13 cellular contexts compared by ENCODE assay signal in the genomic region with DNA sequence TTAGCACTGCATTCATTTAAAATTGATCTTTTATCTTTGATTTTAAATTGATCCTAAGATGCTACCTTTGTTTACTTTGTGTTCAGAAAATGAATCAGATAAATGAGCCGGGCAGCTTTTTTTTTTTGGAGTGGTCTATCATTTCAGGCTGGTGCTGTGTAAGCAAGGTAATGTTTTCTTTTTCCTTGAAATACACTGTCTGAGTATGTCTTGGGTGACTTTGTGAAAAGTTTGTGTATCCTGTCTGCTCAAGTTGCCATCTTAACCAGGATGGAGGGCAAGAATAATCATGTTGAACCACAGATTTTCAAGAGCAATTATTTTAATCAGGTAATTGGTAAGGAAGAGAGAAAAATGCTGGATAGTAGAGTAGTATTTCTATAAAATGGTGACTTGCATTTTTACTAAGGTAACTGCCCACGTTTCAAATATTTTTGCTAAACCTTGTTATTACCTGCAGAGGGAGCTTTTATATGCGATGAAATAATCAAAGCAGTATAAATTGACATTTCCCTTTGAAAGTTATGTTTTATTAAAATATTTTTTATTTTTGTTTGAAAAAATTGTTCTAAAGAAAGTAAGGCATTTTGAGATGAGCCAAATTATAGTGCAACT. TPM values are rescaled to one million over a fixed set of nuclear protein-coding genes. Genes with fewer than 3 reads are reported as not detected.
A peak's percentile ranks its signal among the peaks of the same experiment; 100 is the strongest.
DNase-seq lines count a peak whose midpoint lies in the region; ATAC-seq, FAIRE-seq and TF ChIP-seq lines count a peak whose summit lies in the region.
"Had no signal": no experiment of that assay in that cellular context is flagged by ENCODE, and none has a peak within 500 bp of the region (broad histone marks: within the 10 kb centered on the region; RNA-seq: fewer than 3 reads in every experiment).

No MANE protein-coding gene starts in this region.

- H3K9me3 Mint-ChIP-seq in immature natural killer cell, result peaks cover 0 to 8% (median 2%) of the 10 kb centered on the region in 6 donors
- H3K9me3 Mint-ChIP-seq: activated naive CD4-positive, alpha-beta T cell treated with anti-CD3 and anti-CD28 coated beads for 36 hours had no signal

- SMC1A ChIA-PET in GM12878 (lab: Charles Lee; ENCODE audit: uncharacterized antibody, unreplicated experiment), result interaction anchor here (0.7 to 2.1 kb wide), 6 partner anchors 12 to 793 kb away, joined by 3 to 8 read pairs (median 4); no protein-coding TSS in a partner anchor

- ATAC-seq in GM12878 (peak; percentile 48; the same call in 1 of the 3 replicates), left lung (peak; percentile 41)

- peaks cover 0 to 3% (median 0%) of the 10 kb centered on the region in 3 donors for H3K36me3 Mint-ChIP-seq in immature natural killer cell

- RAD21 ChIA-PET in GM12878 (lab: Charles Lee; ENCODE audit: unreplicated experiment), result interaction anchor here (2.1 kb wide), 1 partner anchor 261 kb away, joined by 8 read pairs; no protein-coding TSS in a partner anchor

- H3K9ac ChIP-seq in GM12878 (ENCODE audit: control insufficient read depth, insufficient read depth, low read length), result no peak overlapping the region

- no peak overlapping the region for H3K4me3 Mint-ChIP-seq in immature natural killer cell
- H3K4me3 Mint-ChIP-seq: activated naive CD4-positive, alpha-beta T cell treated with anti-CD3 and anti-CD28 coated beads for 36 hours had no signal

- intact Hi-C loops in GM12878 (cut with micrococcal nuclease; ENCODE audit: unreplicated experiment) (no loop called here), left lung (cut with DNase I) (no loop called here)

- H2AFZ ChIP-seq in GM12878 (ENCODE audit: control insufficient read depth, low read depth, low read length), result no peak overlapping the region

- H3K79me2 ChIP-seq in GM12878 (ENCODE audit: control insufficient read depth, insufficient read depth, low read length), result no peaks in the 10 kb centered on the region

- no peak overlapping the region for H3K27ac Mint-ChIP-seq in immature natural killer cell
- H3K27ac Mint-ChIP-seq: activated naive CD4-positive, alpha-beta T cell treated with anti-CD3 and anti-CD28 coated beads for 36 hours had no signal

- TF ChIP-seq POLR2A in GM12878 (IDR thresholded peaks at IDR 0.05; ENCODE audit: low read depth, low read length), result no peak

- peaks cover 0 to 1% (median 0%) of the 10 kb centered on the region in 3 donors for H3K27me3 Mint-ChIP-seq in immature natural killer cell (ENCODE audit: low read depth in 3 of 3)

- no peak overlapping the region for H3K4me2 ChIP-seq in GM12878 (ENCODE audit: control insufficient read depth, insufficient read depth)

- CTCF ChIA-PET in HEK293 (lab: Yijun Ruan, JAX) (interaction anchor here (0.6 to 1.3 kb wide), 4 partner anchors 36 to 263 kb away, joined by 3 to 4 read pairs (median 3); no protein-coding TSS in a partner anchor), GM12878 (lab: Yijun Ruan, JAX) (interaction anchor here (0.6 to 2.2 kb wide), 9 partner anchors 19 to 943 kb away, joined by 3 to 9 read pairs (median 3); no protein-coding TSS in a partner anchor)

- no peak overlapping the region for H3K4me3 ChIP-seq in AG09309 (ENCODE audit: control insufficient read depth, low read depth, low read length)
- no peak overlapping the region for H3K4me3 ChIP-seq in HEK293 (ENCODE audit: low read depth, low read length)
- H3K4me3 ChIP-seq in GM12878, result no peak overlapping the region
- no peak overlapping the region for H3K4me3 ChIP-seq in left lung
- H3K4me3 ChIP-seq in H7 (ENCODE audit: insufficient read depth, low read depth, low read length), result no peak overlapping the region
- H3K4me3 ChIP-seq: SK-N-MC had no signal

- H3K27ac ChIP-seq in HEK293 (ENCODE audit: extremely low read depth, low read depth, low read length) (peak overlapping the region; percentile 17; the same call in 1 of the 2 replicates), GM12878 (ENCODE audit: control insufficient read depth, insufficient read depth) (no peak overlapping the region), left lung (no peak overlapping the region)
- H3K27ac ChIP-seq: SK-N-MC had no signal

- in situ Hi-C loops in GM12878 (cut with MboI), result no loop called here

- no peak for TF ChIP-seq RAD21 in GM12878 (IDR thresholded peaks at IDR 0.05; ENCODE audit: insufficient read depth, low read depth, low read length)

- 12% methylated on average over 3 of the region's 3 CpGs for WGBS in GM12878 (ENCODE audit: insufficient coverage, insufficient replicate concordance, low lambda C conversion rate, missing lambda C conversion rate)

- TF ChIP-seq EP300 in GM12878 (IDR thresholded peaks at IDR 0.05; ENCODE audit: borderline replicate concordance in 1 of 2, control insufficient read depth in 1 of 2, low read depth in 2 of 2, low read length in 2 of 2), result no peak

- POLR2A ChIA-PET in HEK293 (lab: Yijun Ruan, JAX) (interaction anchor here (2.7 kb wide), 1 partner anchor 10 kb away, joined by 7 read pairs; no protein-coding TSS in a partner anchor), GM12878 (lab: Charles Lee) (no interaction called here)

- no peaks in the 10 kb centered on the region for H4K20me1 ChIP-seq in GM12878 (ENCODE audit: control insufficient read depth, insufficient read depth)

- BruUV-seq in GM12878 (replicated peaks; lab: Mats Ljungman, UMichigan), result no TSS peak

- no peak for FAIRE-seq in GM12878 (lab: Jason Lieb, UNC)

- TF ChIP-seq CTCF in AG09309 (IDR thresholded peaks at IDR 0.05; ENCODE audit: control insufficient read depth, insufficient read depth, low read depth, low read length, missing control alignments), result peak; percentile 11
- no peak for TF ChIP-seq CTCF in HEK293 (tag by site-specific recombination; IDR thresholded peaks at IDR 0.05)
- TF ChIP-seq CTCF in GM12878 (IDR thresholded peaks at IDR 0.05 in 2 of 3, conservative IDR thresholded peaks at IDR 0.05 in 1 of 3; ENCODE audit: control insufficient read depth in 2 of 3, extremely low read depth in 1 of 3, insufficient read depth in 1 of 3, low read depth in 3 of 3, low read length in 3 of 3), result peak in 1 of 3 experiments; percentile 30; a peak in 1 of 6 replicates
- peak in 1 of 2 donors; percentile 26 for TF ChIP-seq CTCF in left lung (IDR thresholded peaks at IDR 0.05)

- H3K4me1 ChIP-seq in HEK293 (ENCODE audit: control insufficient read depth, insufficient read depth, low read length) (peaks cover 35% of the 10 kb centered on the region), GM12878 (ENCODE audit: control insufficient read depth, insufficient read depth, low read length) (no peaks in the 10 kb centered on the region), left lung (peaks cover 3 to 8% of the 10 kb centered on the region in 2 donors)

- no peaks in the 10 kb centered on the region for H3K27me3 ChIP-seq in GM12878 (replicated peaks in 1 of 2; ENCODE audit: control insufficient read depth in 2 of 2, insufficient read depth in 2 of 2, low read length in 1 of 2)
- peaks cover 0 to 23% of the 10 kb centered on the region in 2 donors for H3K27me3 ChIP-seq in left lung
- H3K27me3 ChIP-seq in H7 (ENCODE audit: control insufficient read depth, insufficient read depth, low read length), result no peaks in the 10 kb centered on the region

- H3K9me3 ChIP-seq in HEK293 (ENCODE audit: control insufficient read depth, insufficient read depth, low read depth, low read length), result no peaks in the 10 kb centered on the region
- H3K9me3 ChIP-seq in GM12878 (replicated peaks; ENCODE audit: control insufficient read depth, insufficient read depth, low read length), result no peaks in the 10 kb centered on the region
- no peaks in the 10 kb centered on the region for H3K9me3 ChIP-seq in left lung

- H3K36me3 ChIP-seq in HEK293 (ENCODE audit: control insufficient read depth in 2 of 2, insufficient read depth in 1 of 2, low read length in 2 of 2) (no peaks in the 10 kb centered on the region), GM12878 (ENCODE audit: control insufficient read depth in 2 of 2, insufficient read depth in 2 of 2, low read length in 1 of 2) (no peaks in the 10 kb centered on the region), left lung (no peaks in the 10 kb centered on the region), H7 (replicated peaks; ENCODE audit: control insufficient read depth, insufficient read depth, low read length) (no peaks in the 10 kb centered on the region)

- no peaks in the 10 kb centered on the region for H3K4me1 Mint-ChIP-seq in immature natural killer cell

- no peak for DNase-seq in AG09309 (ENCODE audit: low read depth)
- no peak for DNase-seq in GM12878 (ENCODE audit: low read depth, low spot score)
- DNase-seq in left lung, result no peak
- DNase-seq in H7, result no peak
- no peak for DNase-seq in immature natural killer cell
- no peak for DNase-seq in hypothalamus (lab: John Stamatoyannopoulos, UW)
- no peak for DNase-seq in germinal center (ENCODE audit: low spot score)
- DNase-seq: activated CD4-positive, alpha-beta T cell treated with anti-CD3 and anti-CD28 coated beads, Interleukin-2, amount 50 U/mL, for 1 hour; activated naive CD4-positive, alpha-beta T cell treated with anti-CD3 and anti-CD28 coated beads for 36 hours; NCI-H2081 treated with DMSO at 0.1 percent for 48 hours; stimulated activated CD4-positive, alpha-beta T cell treated with anti-CD3 and anti-CD28 coated beads, Interleukin-4, amount 100 ng/mL, for 1 hour had no signal

TF ChIP-seq in HEK293, 187 proteins besides CTCF, POLR2A, EP300 and RAD21 (continues in another document):
- no peak for TF ChIP-seq ZNF133 (tag by site-specific recombination; IDR thresholded peaks at IDR 0.05)

TF ChIP-seq in GM12878, 131 proteins besides CTCF, POLR2A, EP300 and RAD21 (continues in another document):
- TF ChIP-seq HDAC2 (IDR thresholded peaks at IDR 0.05) (no peak), SUPT20H (IDR thresholded peaks at IDR 0.05; ENCODE audit: borderline replicate concordance, control insufficient read depth, low read depth, low read length) (no peak)

RNA-seq across cellular contexts. Expression of gene ADGRL2, which starts 11.1 kb away (rescaled TPM):
- total RNA-seq in GM12878 (2013; cell fraction: nucleolus; rRNA removed), result 4.3 and 5.3 TPM in 2 replicates
- total RNA-seq in GM12878 (2014; rRNA removed), result 0.17 and 0.82 TPM in 2 replicates
- total RNA-seq in GM12878 (2014; rRNA removed; fragmentation: Illumina TruSeq; extraction: Trizol), result 0.22 and 0.46 TPM in 2 replicates
- total RNA-seq in GM12878 (2021), result 0.43 and 0.51 TPM in 2 replicates
- not detected for polyA plus RNA-seq in GM12878 (2011; ENCODE audit: low read depth)
- polyA plus RNA-seq in GM12878 (2011; rRNA removed), result 13.6 and 15.0 TPM in 2 replicates
- polyA plus RNA-seq in GM12878 (2011; cell fraction: cytosol; rRNA removed), result 9.3 and 9.6 TPM in 2 replicates
- polyA plus RNA-seq in GM12878 (2011; cell fraction: nucleus; rRNA removed), result 12.5 and 23.8 TPM in 2 replicates
- polyA plus RNA-seq in GM12878 (2012), result 0.21 TPM in 1 of 2 replicates, not detected in the other
- 0.26 and 0.27 TPM in 2 replicates for polyA plus RNA-seq in GM12878 (2014; fragmentation: Illumina TruSeq; extraction: Trizol)
- under 1 TPM; 0.03 to 0.18 TPM for polyA plus RNA-seq in GM12878 (2014; fragmentation: Nextera tagmentation; extraction: Ambion mirVana)
- polyA plus RNA-seq in GM12878 (2014; rRNA removed), result 0.16 and 0.17 TPM in 2 replicates
- under 1 TPM; 0.20 to 0.53 TPM for polyA plus RNA-seq in GM12878 (2016; fragmentation: Nextera tagmentation; extraction: Ambion mirVana)
- 27.7 and 57.0 TPM in 2 replicates for polyA minus RNA-seq in GM12878 (2011; rRNA and poly(A)+ RNA removed)
- 8.0 and 8.8 TPM in 2 replicates for polyA minus RNA-seq in GM12878 (2011; cell fraction: cytosol; rRNA and poly(A)+ RNA removed)
- 29.5 and 30.4 TPM in 2 replicates for polyA minus RNA-seq in GM12878 (2011; cell fraction: nucleus; rRNA and poly(A)+ RNA removed)
- total RNA-seq in left lung, result 100 to 1,000 TPM in 1 of 2 donors, 10 to 100 TPM in 1; 78.8 to 106 TPM
- 94.0 and 112 TPM in 2 replicates for total RNA-seq in H7 (2014; rRNA removed; shearing (Covaris generic))
- polyA plus RNA-seq in immature natural killer cell, result not detected
- total RNA-seq: activated naive CD4-positive, alpha-beta T cell treated with anti-CD3 and anti-CD28 coated beads for 36 hours had no signal

Comparison
In these comparisons a context has a peak if more than half of its experiments do, and no peak if none do; other contexts are left out.
1. RNA of gene ADGRL2, which starts 11.1 kb away (total RNA-seq): 78.8 to 106 TPM in left lung and 94.0 to 112 TPM in H7; 0.17 to 5.3 TPM in GM12878; every median in the first group is over 10 times any median in the second.